In genomic region chr9:134641989-134642384, GRCh38 we compare ENCODE assay signal across 9 cellular contexts. TPM values are rescaled to one million over a fixed set of nuclear protein-coding genes. Genes with fewer than 3 reads are reported as not detected.
DNase-seq lines count a peak whose midpoint lies in the region; ATAC-seq and TF ChIP-seq lines count a peak whose summit lies in the region.
"Had no signal": no experiment of that assay in that cellular context is flagged by ENCODE, and none has a peak within 500 bp of the region (broad histone marks: within the 10 kb centered on the region; RNA-seq: fewer than 3 reads in every experiment).

No MANE protein-coding gene starts in this region.

- WGBS in gastroesophageal sphincter (ENCODE audit: low coverage in 1 of 2), 2 donors: no CpG with 5 or more reads among the region's 59 CpGs
- WGBS in psoas muscle, 3 donors: 0 to 1% (median 1%) methylated on average over 9 to 59 of the region's 59 CpGs

- TF ChIP-seq CTCF in C4-2B (conservative IDR thresholded peaks at IDR 0.05) (no peak), gastroesophageal sphincter (IDR thresholded peaks at IDR 0.05) (no peak), psoas muscle (IDR thresholded peaks at IDR 0.05) (no peak), GM13977 (IDR thresholded peaks at IDR 0.05; ENCODE audit: extremely low read depth, insufficient read depth, missing control alignments) (no peak)

- H3K27ac ChIP-seq in C4-2B (peak overlapping the region; percentile 23; the same call in 1 of the 2 replicates), SJSA1 (peak overlapping the region; percentile 67), gastroesophageal sphincter (peak overlapping the region; percentile 90 to 100 (median 98)), psoas muscle (peak overlapping the region; percentile 25)

- in situ Hi-C loops in GM13977 (cut with MboI; ENCODE audit: low pct_unique_long_range_greater_than_20kb, low sequenced_read_pairs, unreplicated experiment): no loop called here

- H3K4me3 ChIP-seq in SJSA1 (peak overlapping the region; percentile 84), gastroesophageal sphincter (peak overlapping the region; percentile 64 to 94), psoas muscle (peak overlapping the region; percentile 64)

- no peak for ATAC-seq in gastroesophageal sphincter
- ATAC-seq in psoas muscle: no peak
- ATAC-seq in HG03565 (IDR thresholded peaks at IDR 0.05; ENCODE audit: unreplicated experiment): no peak

- no peak for TF ChIP-seq EP300 in gastroesophageal sphincter (IDR thresholded peaks at IDR 0.05)

- intact Hi-C loops in psoas muscle (cut with DNase I): loop anchor here in 1 of 2 donors (10.0 kb wide), 1 partner anchor 187 kb away; no protein-coding TSS in a partner anchor

- H3K36me3 ChIP-seq in SJSA1 (peaks cover 32% of the 10 kb centered on the region), gastroesophageal sphincter (no peaks in the 10 kb centered on the region), psoas muscle (ENCODE audit: insufficient read depth in 1 of 2, low read depth in 1 of 2) (no peaks in the 10 kb centered on the region)

- H3K9me3 ChIP-seq in SJSA1 (replicated peaks) (no peaks in the 10 kb centered on the region), gastroesophageal sphincter (no peaks in the 10 kb centered on the region), psoas muscle (no peaks in the 10 kb centered on the region)

- no peak for TF ChIP-seq POLR2A in gastroesophageal sphincter (IDR thresholded peaks at IDR 0.05)

- peaks cover 38% of the 10 kb centered on the region for H3K4me1 ChIP-seq in SJSA1 (replicated peaks)
- peaks cover 4 to 57% (median 29%) of the 10 kb centered on the region in 3 donors for H3K4me1 ChIP-seq in gastroesophageal sphincter
- H3K4me1 ChIP-seq in psoas muscle: no peaks in the 10 kb centered on the region

- DNase-seq in SJSA1 (ENCODE audit: low read depth in 1 of 2, low spot score in 2 of 2): no peak
- DNase-seq in psoas muscle: no peak
- no peak for DNase-seq in NCI-H526 (lab: John Stamatoyannopoulos, UW)
- no peak for DNase-seq in kidney tubule cell (ENCODE audit: low spot score)
- no peak for DNase-seq in GM13977 (ENCODE audit: low spot score)
- DNase-seq: NK-92 treated with Interleukin-12 subunit alpha and Interleukin-12 subunit beta, amount 100 ng/mL, for 24 hours had no signal

- no peaks in the 10 kb centered on the region for H3K27me3 ChIP-seq in SJSA1 (replicated peaks)
- no peaks in the 10 kb centered on the region for H3K27me3 ChIP-seq in gastroesophageal sphincter
- H3K27me3 ChIP-seq in psoas muscle (ENCODE audit: insufficient read depth in 3 of 3, low read length in 2 of 3): peaks cover 0 to 73% (median 15%) of the 10 kb centered on the region in 3 donors

RNA-seq across cellular contexts. Expression of gene COL5A1, which starts 0.4 kb away (rescaled TPM):
- total RNA-seq in SJSA1 (2014; rRNA removed; shearing (Covaris generic)): 148 and 165 TPM in 2 replicates
- total RNA-seq in gastroesophageal sphincter: 10 to 100 TPM; 48.5 to 86.4 (median 74.9) TPM
- 10 to 100 TPM in 1 of 4 donors, 1 to 10 TPM in 3; 3.4 to 11.3 (median 4.7) TPM for total RNA-seq in psoas muscle
- 1 to 10 TPM; 1.7 to 2.8 (median 2.6) TPM for polyA plus RNA-seq in psoas muscle

Comparison
In these comparisons a context has a peak if more than half of its experiments do, and no peak if none do; other contexts are left out.
1. H3K27ac ChIP-seq: peak in every context shown above with its lines; median percentile 98 in gastroesophageal sphincter; 67 in SJSA1; 25 in psoas muscle; 23 in C4-2B.
2. RNA of gene COL5A1, which starts 0.4 kb away (total RNA-seq): 148 to 165 TPM in SJSA1 and 48.5 to 86.4 TPM in gastroesophageal sphincter; 3.4 to 11.3 TPM in psoas muscle; every median in the first group is over 4 times any median in the second.
3. Peak in every context shown above with its lines, with median percentiles within 50 percentile points of each other: H3K4me3 ChIP-seq.